In the genomic region with DNA sequence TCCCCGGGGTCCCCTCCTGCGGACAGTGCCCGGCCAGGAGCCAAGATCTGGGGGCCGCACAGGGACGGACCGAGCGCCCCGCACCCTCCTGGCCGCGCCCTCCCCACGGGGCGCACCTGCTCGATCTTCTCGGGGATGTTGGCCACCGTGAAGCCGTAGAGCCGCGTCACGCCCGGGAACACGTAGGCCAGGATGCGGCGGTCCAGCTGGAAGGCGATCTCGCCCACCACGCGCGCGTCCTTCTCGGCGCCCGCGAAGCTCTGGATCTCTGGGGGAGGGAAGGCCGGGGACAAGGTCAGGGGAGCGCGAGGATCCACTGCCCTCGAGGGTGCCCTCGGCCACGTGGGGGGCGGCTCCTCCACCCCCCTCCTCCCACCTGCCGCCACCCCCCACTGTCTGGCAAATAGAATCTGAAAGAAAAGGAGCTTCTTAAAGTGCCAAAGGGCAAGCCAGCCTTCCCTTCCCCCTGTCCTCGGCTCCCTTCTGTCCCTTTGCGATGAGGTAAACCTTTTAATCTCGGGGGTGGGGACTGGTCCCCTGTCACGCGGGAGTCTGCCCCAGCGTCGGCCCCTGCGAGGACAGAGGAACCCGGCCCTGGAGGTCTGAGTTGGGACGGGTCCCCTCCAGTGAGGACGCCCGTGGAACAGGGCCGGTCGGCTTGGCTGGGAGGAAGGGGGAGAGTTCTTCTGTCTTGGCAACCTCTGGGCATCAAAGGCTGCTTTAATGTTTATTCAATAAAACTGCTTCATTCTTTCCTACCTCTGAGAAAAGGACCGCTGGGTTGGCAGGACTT, we compare ENCODE assay signal across 19 cellular contexts. TPM values are rescaled to one million over a fixed set of nuclear protein-coding genes. Genes with fewer than 3 reads are reported as not detected.
DNase-seq lines count a peak whose midpoint lies in the region; ATAC-seq and TF ChIP-seq lines count a peak whose summit lies in the region.
"Had no signal": no experiment of that assay in that cellular context is flagged by ENCODE, and none has a peak within 500 bp of the region (broad histone marks: within the 10 kb centered on the region; RNA-seq: fewer than 3 reads in every experiment).

No MANE protein-coding gene starts in this region.

- no peaks in the 10 kb centered on the region for H3K9me3 Mint-ChIP-seq in activated B cell treated with CpG ODN at 0.5 μM for 24 hours
- H3K9me3 Mint-ChIP-seq in neural progenitor cell: peaks cover 7% of the 10 kb centered on the region
- H3K9me3 Mint-ChIP-seq in type B pancreatic cell: no peaks in the 10 kb centered on the region
- H3K9me3 Mint-ChIP-seq: activated naive CD4-positive, alpha-beta T cell treated with anti-CD3 and anti-CD28 coated beads, Interleukin-2, amount 50 U/mL, for 24 hours; CD8-positive, alpha-beta T cell had no signal

- H3K36me3 Mint-ChIP-seq in activated B cell treated with CpG ODN at 0.5 μM for 24 hours (ENCODE audit: low read depth) (peaks cover 9% of the 10 kb centered on the region), neural progenitor cell (peaks cover 11% of the 10 kb centered on the region), type B pancreatic cell (peaks cover 13% of the 10 kb centered on the region)

- CTCF ChIA-PET in activated B cell treated with CpG ODN at 0.5 μM for 24 hours (lab: Charles Lee): no interaction called here

- no peaks in the 10 kb centered on the region for H3K4me1 ChIP-seq in left ventricle myocardium inferior
- no peaks in the 10 kb centered on the region for H3K4me1 ChIP-seq in neural progenitor cell
- H3K4me1 ChIP-seq: SJCRH30, uterus had no signal

- H3K4me3 Mint-ChIP-seq in activated B cell treated with CpG ODN at 0.5 μM for 24 hours (no peak overlapping the region), neural progenitor cell (no peak overlapping the region), type B pancreatic cell (no peak overlapping the region)
- H3K4me3 Mint-ChIP-seq: CD8-positive, alpha-beta T cell; nephron progenitor cell had no signal

- no peak overlapping the region for H3K4me2 ChIP-seq in neural progenitor cell

- TF ChIP-seq CTCF in left ventricle myocardium inferior (IDR thresholded peaks at IDR 0.05; ENCODE audit: borderline replicate concordance) (no peak), activated B cell treated with CpG ODN at 0.5 μM for 24 hours (IDR thresholded peaks at IDR 0.05) (no peak), neural progenitor cell (IDR thresholded peaks at IDR 0.05) (no peak), type B pancreatic cell (conservative IDR thresholded peaks at IDR 0.05) (no peak)

- H3K4me1 Mint-ChIP-seq in activated B cell treated with CpG ODN at 0.5 μM for 24 hours: no peaks in the 10 kb centered on the region
- H3K4me1 Mint-ChIP-seq in neural progenitor cell: no peaks in the 10 kb centered on the region
- no peaks in the 10 kb centered on the region for H3K4me1 Mint-ChIP-seq in type B pancreatic cell (ENCODE audit: unreplicated experiment)
- H3K4me1 Mint-ChIP-seq: activated naive CD4-positive, alpha-beta T cell treated with anti-CD3 and anti-CD28 coated beads, Interleukin-2, amount 50 U/mL, for 24 hours had no signal

- intact Hi-C loops in Right ventricle myocardium superior (cut with DNase I) (no loop called here), left ventricle myocardium inferior (cut with micrococcal nuclease) (no loop called here), activated B cell treated with CpG ODN at 0.5 μM for 24 hours (cut with micrococcal nuclease) (no loop called here)

- H3K27ac Mint-ChIP-seq in activated B cell treated with CpG ODN at 0.5 μM for 24 hours (no peak overlapping the region), neural progenitor cell (no peak overlapping the region), type B pancreatic cell (no peak overlapping the region)
- H3K27ac Mint-ChIP-seq: CD8-positive, alpha-beta T cell had no signal

- no peaks in the 10 kb centered on the region for H3K79me2 ChIP-seq in neural progenitor cell (ENCODE audit: low read depth)

- no peak overlapping the region for H3K27ac ChIP-seq in left ventricle myocardium inferior (replicated peaks)
- no peak overlapping the region for H3K27ac ChIP-seq in neural progenitor cell
- H3K27ac ChIP-seq: SJCRH30, stomach, uterus had no signal

- H4K20me1 ChIP-seq in neural progenitor cell (ENCODE audit: low read depth): no peaks in the 10 kb centered on the region

- H3K27me3 Mint-ChIP-seq in activated B cell treated with CpG ODN at 0.5 μM for 24 hours (no peaks in the 10 kb centered on the region), neural progenitor cell (ENCODE audit: insufficient read depth, low read depth) (peaks cover 2% of the 10 kb centered on the region), type B pancreatic cell (no peaks in the 10 kb centered on the region)

- H3K9me3 ChIP-seq in left ventricle myocardium inferior (replicated peaks) (no peaks in the 10 kb centered on the region), neural progenitor cell (ENCODE audit: low read depth) (no peaks in the 10 kb centered on the region)
- H3K9me3 ChIP-seq: SJCRH30, stomach, uterus had no signal

- H3K9ac ChIP-seq in neural progenitor cell: no peak overlapping the region

- H3K27me3 ChIP-seq in left ventricle myocardium inferior (ENCODE audit: low read depth): no peaks in the 10 kb centered on the region
- no peaks in the 10 kb centered on the region for H3K27me3 ChIP-seq in neural progenitor cell
- H3K27me3 ChIP-seq: SJCRH30, uterus had no signal

- H3F3A ChIP-seq in neural progenitor cell (ENCODE audit: low read depth): peaks cover 3% of the 10 kb centered on the region

- ATAC-seq in Right ventricle myocardium superior (ENCODE audit: poor library complexity): no peak
- ATAC-seq in activated B cell treated with CpG ODN at 0.5 μM for 24 hours (ENCODE audit: low read depth): no peak
- no peak for ATAC-seq in HG03439 (IDR thresholded peaks at IDR 0.05; ENCODE audit: unreplicated experiment)
- ATAC-seq: CD8-positive, alpha-beta T cell had no signal

- POLR2A ChIA-PET in activated B cell treated with CpG ODN at 0.5 μM for 24 hours (lab: Charles Lee): no interaction called here

- DNase-seq in Right ventricle myocardium superior: peak; percentile 33
- no peak for DNase-seq in left ventricle myocardium inferior
- DNase-seq in activated B cell treated with CpG ODN at 0.5 μM for 24 hours: peak; percentile 12
- DNase-seq in neural progenitor cell (ENCODE audit: low spot score): peak; percentile 1
- DNase-seq in type B pancreatic cell (ENCODE audit: extremely low spot score, unreplicated experiment): peak; percentile 66
- DNase-seq in NCI-H1105 (lab: John Stamatoyannopoulos, UW): no peak
- DNase-seq in SIG-M5 treated with dmso at 0.1 percent for 504 hours (lab: John Stamatoyannopoulos, UW; ENCODE audit: unreplicated experiment): no peak
- DNase-seq: DND-41, HCEC 1CT, hippocampal formation, NCI-H2029 treated with DMSO at 0.1 percent for 48 hours, NCI-H510A treated with DMSO at 0.1 percent for 48 hours, nephron progenitor cell, SJCRH30 had no signal

- no peak overlapping the region for H2AFZ ChIP-seq in neural progenitor cell (replicated peaks)

- H3K36me3 ChIP-seq in left ventricle myocardium inferior (peaks cover 15% of the 10 kb centered on the region), neural progenitor cell (no peaks in the 10 kb centered on the region)
- H3K36me3 ChIP-seq: uterus had no signal

- H3K4me3 ChIP-seq in left ventricle myocardium inferior (no peak overlapping the region), neural progenitor cell (no peak overlapping the region)
- H3K4me3 ChIP-seq: SJCRH30, stomach, uterus had no signal

RNA-seq across cellular contexts. Expression of gene FTCD, which starts 6.6 kb away (rescaled TPM):
- total RNA-seq in Right ventricle myocardium superior (1.9 TPM), left ventricle myocardium inferior (2.2 TPM), activated B cell treated with CpG ODN at 0.5 μM for 24 hours (0.69 and 0.73 TPM in 2 replicates), neural progenitor cell (ENCODE audit: low replicate concordance) (0.96 TPM in 1 of 2 replicates, not detected in the other), type B pancreatic cell (ENCODE audit: low replicate concordance) (26.9 and 45.0 TPM in 2 replicates)
- total RNA-seq: SJCRH30 had no signal

RNA-seq across cellular contexts. Expression of gene SPATC1L, which starts 22.3 kb away (rescaled TPM):
- 6.3 TPM for total RNA-seq in Right ventricle myocardium superior
- 7.0 TPM for total RNA-seq in left ventricle myocardium inferior
- total RNA-seq in activated B cell treated with CpG ODN at 0.5 μM for 24 hours: 7.5 and 7.9 TPM in 2 replicates
- 5.1 and 20.2 TPM in 2 replicates for total RNA-seq in neural progenitor cell (ENCODE audit: low replicate concordance)
- 18.5 and 24.7 TPM in 2 replicates for total RNA-seq in type B pancreatic cell (ENCODE audit: low replicate concordance)

Comparison
In these comparisons a context has a peak if more than half of its experiments do, and no peak if none do; other contexts are left out.
1. DNase-seq: peak in Right ventricle myocardium superior (single experiment), activated B cell treated with CpG ODN at 0.5 μM for 24 hours (single experiment), neural progenitor cell (single experiment) and type B pancreatic cell (single experiment); none in left ventricle myocardium inferior (single experiment), NCI-H1105 (single experiment) and SIG-M5 treated with dmso at 0.1 percent for 504 hours (single experiment).